34 cellular contexts compared by ENCODE assay signal in the genomic region with DNA sequence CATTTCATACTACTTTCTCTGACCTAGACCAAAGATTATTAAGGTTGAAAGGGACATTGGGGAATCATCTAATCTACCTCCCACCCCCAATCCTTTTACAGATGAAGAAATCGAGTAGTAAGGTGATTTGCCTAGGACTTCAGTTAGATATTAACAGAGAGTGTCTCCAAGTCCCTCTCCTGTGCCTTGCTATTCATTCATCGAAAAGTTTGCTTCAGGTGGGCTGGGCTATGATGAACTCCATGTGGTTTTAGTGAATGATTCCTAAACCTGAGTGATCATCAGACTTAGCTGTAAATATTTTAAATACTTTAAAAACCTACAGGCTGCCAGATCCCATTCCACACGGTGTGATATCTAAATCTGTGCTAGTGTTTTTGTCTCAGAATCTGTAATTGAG.
DNase-seq lines count a peak whose midpoint lies in the region; ATAC-seq, FAIRE-seq and TF ChIP-seq lines count a peak whose summit lies in the region.
"Had no signal": no experiment of that assay in that cellular context is flagged by ENCODE, and none has a peak within 500 bp of the region (broad histone marks: within the 10 kb centered on the region; RNA-seq: fewer than 3 reads in every experiment).

No MANE protein-coding gene starts in this region.

- no peak overlapping the region for H3K27ac Mint-ChIP-seq in mesothelial cell of epicardium
- H3K27ac Mint-ChIP-seq: activated CD4-positive, alpha-beta memory T cell treated with anti-CD3 and anti-CD28 coated beads, Interleukin-2, amount 10 ng/mL, durations not matched to agents 7 days and 5 days; activated naive CD4-positive, alpha-beta T cell treated with anti-CD3 and anti-CD28 coated beads, Interleukin-2, amount 10 ng/mL, durations not matched to agents 7 days and 5 days; activated T-helper 17 cell treated with anti-CD3 and anti-CD28 coated beads, Interleukin-2, amount 50 U/mL, for 72 hours; dendritic cell treated with granulocyte-macrophage colony-stimulating factor and Interleukin-4, amounts not matched to agents 40 ng/mL and 50 ng/mL, for 4 days; H9; naive thymus-derived CD8-positive, alpha-beta T cell; T-helper 1 cell treated with Interleukin-12 subunit alpha and Interleukin-12 subunit beta and Interleukin-4 antibody, amounts not matched to agents 30 μg/mL and 1 μg/mL, for 36 hours had no signal

- peak; percentile 38 for FAIRE-seq in GM18507 (lab: Jason Lieb, UNC)
- FAIRE-seq: keratinocyte had no signal

- H3K4me3 Mint-ChIP-seq in mesothelial cell of epicardium: no peak overlapping the region
- H3K4me3 Mint-ChIP-seq: activated CD4-positive, alpha-beta memory T cell treated with anti-CD3 and anti-CD28 coated beads, Interleukin-2, amount 10 ng/mL, durations not matched to agents 7 days and 5 days; activated naive CD4-positive, alpha-beta T cell treated with anti-CD3 and anti-CD28 coated beads, Interleukin-2, amount 10 ng/mL, durations not matched to agents 7 days and 5 days; activated T-helper 17 cell treated with anti-CD3 and anti-CD28 coated beads, Interleukin-2, amount 50 U/mL, for 72 hours; brain; dendritic cell treated with granulocyte-macrophage colony-stimulating factor and Interleukin-4, amounts not matched to agents 40 ng/mL and 50 ng/mL, for 4 days; H9; naive thymus-derived CD8-positive, alpha-beta T cell; T-helper 1 cell treated with Interleukin-12 subunit alpha and Interleukin-12 subunit beta and Interleukin-4 antibody, amounts not matched to agents 30 μg/mL and 1 μg/mL, for 36 hours had no signal

- no peak for TF ChIP-seq CTCF in mesothelial cell of epicardium (IDR thresholded peaks at IDR 0.05; ENCODE audit: unreplicated experiment)

- H3K9me3 Mint-ChIP-seq in mesothelial cell of epicardium: no peaks in the 10 kb centered on the region
- H3K9me3 Mint-ChIP-seq: brain; dendritic cell treated with granulocyte-macrophage colony-stimulating factor and Interleukin-4, amounts not matched to agents 40 ng/mL and 50 ng/mL, for 4 days; H9 had no signal

- ATAC-seq in GM21529 (IDR thresholded peaks at IDR 0.05; ENCODE audit: unreplicated experiment) (peak; percentile 61), HG03196 (IDR thresholded peaks at IDR 0.05; ENCODE audit: unreplicated experiment) (peak; percentile 46), GM19351 (IDR thresholded peaks at IDR 0.05; ENCODE audit: unreplicated experiment) (no peak), GM18867 (IDR thresholded peaks at IDR 0.05; ENCODE audit: unreplicated experiment) (no peak)
- ATAC-seq: activated T-helper 17 cell treated with anti-CD3 and anti-CD28 coated beads, Interleukin-2, amount 50 U/mL, for 72 hours; heart right ventricle; lower lobe of right lung; naive thymus-derived CD8-positive, alpha-beta T cell; psoas muscle; Right ventricle myocardium inferior; SK-N-SH treated with all-trans-retinoic acid at 6 μM for 48 hours had no signal

- H3K4me1 Mint-ChIP-seq in mesothelial cell of epicardium: peaks cover 2% of the 10 kb centered on the region
- H3K4me1 Mint-ChIP-seq: activated CD4-positive, alpha-beta memory T cell treated with anti-CD3 and anti-CD28 coated beads, Interleukin-2, amount 10 ng/mL, durations not matched to agents 7 days and 5 days; activated naive CD4-positive, alpha-beta T cell treated with anti-CD3 and anti-CD28 coated beads, Interleukin-2, amount 10 ng/mL, durations not matched to agents 7 days and 5 days; activated T-helper 17 cell treated with anti-CD3 and anti-CD28 coated beads, Interleukin-2, amount 50 U/mL, for 72 hours; naive thymus-derived CD8-positive, alpha-beta T cell had no signal

- no peaks in the 10 kb centered on the region for H3K36me3 Mint-ChIP-seq in mesothelial cell of epicardium
- H3K36me3 Mint-ChIP-seq: activated naive CD4-positive, alpha-beta T cell treated with anti-CD3 and anti-CD28 coated beads, Interleukin-2, amount 10 ng/mL, durations not matched to agents 7 days and 5 days; brain; naive thymus-derived CD8-positive, alpha-beta T cell had no signal

- no peak for DNase-seq in GM18507 (ENCODE audit: extremely low spot score, insufficient read length, low read depth)
- DNase-seq in glomerular visceral epithelial cell (ENCODE audit: extremely low spot score): peak; percentile 3
- DNase-seq in mesothelial cell of epicardium (ENCODE audit: low spot score in 2 of 2, unreplicated experiment in 2 of 2): no peak
- no peak for DNase-seq in Ammon's horn (ENCODE audit: low spot score)
- DNase-seq: activated CD4-positive, alpha-beta memory T cell treated with anti-CD3 and anti-CD28 coated beads, Interleukin-2, amount 10 ng/mL, durations not matched to agents 7 days and 5 days; activated CD4-positive, CD25-positive, alpha-beta regulatory T cell treated with anti-CD3 and anti-CD28 coated beads, Interleukin-2, amount 50 U/mL, for 72 hours; activated naive CD4-positive, alpha-beta T cell treated with anti-CD3 and anti-CD28 coated beads, Interleukin-2, amount 10 ng/mL, durations not matched to agents 7 days and 5 days; amniotic stem cell; DMS79 treated with DMSO at 0.1 percent for 48 hours; foreskin fibroblast; GDM1; H9; heart right ventricle; lower lobe of right lung; MG63; naive thymus-derived CD8-positive, alpha-beta T cell; NCI-H2029 treated with DMSO at 0.1 percent for 48 hours; NCI-H524 treated with DMSO at 0.1 percent for 48 hours; occipital lobe; psoas muscle; sigmoid colon; stimulated activated CD4-positive, alpha-beta T cell treated with anti-CD3 and anti-CD28 coated beads, Interleukin-4, amount 100 ng/mL, for 1 hour; thyroid gland had no signal

- H3K27me3 Mint-ChIP-seq in mesothelial cell of epicardium (ENCODE audit: low read depth): peaks cover 2% of the 10 kb centered on the region
- H3K27me3 Mint-ChIP-seq: activated CD4-positive, alpha-beta memory T cell treated with anti-CD3 and anti-CD28 coated beads, Interleukin-2, amount 10 ng/mL, durations not matched to agents 7 days and 5 days; activated naive CD4-positive, alpha-beta T cell treated with anti-CD3 and anti-CD28 coated beads, Interleukin-2, amount 10 ng/mL, durations not matched to agents 7 days and 5 days; activated T-helper 17 cell treated with anti-CD3 and anti-CD28 coated beads, Interleukin-2, amount 50 U/mL, for 72 hours; dendritic cell treated with granulocyte-macrophage colony-stimulating factor and Interleukin-4, amounts not matched to agents 40 ng/mL and 50 ng/mL, for 4 days; naive thymus-derived CD8-positive, alpha-beta T cell had no signal

Comparison
In these comparisons a context has a peak if more than half of its experiments do, and no peak if none do; other contexts are left out.
1. ATAC-seq: peak in GM21529 (single experiment) and HG03196 (single experiment); none in GM19351 (single experiment) and GM18867 (single experiment).